ENCODE assay signal across 1 cellular context in the genomic region with DNA sequence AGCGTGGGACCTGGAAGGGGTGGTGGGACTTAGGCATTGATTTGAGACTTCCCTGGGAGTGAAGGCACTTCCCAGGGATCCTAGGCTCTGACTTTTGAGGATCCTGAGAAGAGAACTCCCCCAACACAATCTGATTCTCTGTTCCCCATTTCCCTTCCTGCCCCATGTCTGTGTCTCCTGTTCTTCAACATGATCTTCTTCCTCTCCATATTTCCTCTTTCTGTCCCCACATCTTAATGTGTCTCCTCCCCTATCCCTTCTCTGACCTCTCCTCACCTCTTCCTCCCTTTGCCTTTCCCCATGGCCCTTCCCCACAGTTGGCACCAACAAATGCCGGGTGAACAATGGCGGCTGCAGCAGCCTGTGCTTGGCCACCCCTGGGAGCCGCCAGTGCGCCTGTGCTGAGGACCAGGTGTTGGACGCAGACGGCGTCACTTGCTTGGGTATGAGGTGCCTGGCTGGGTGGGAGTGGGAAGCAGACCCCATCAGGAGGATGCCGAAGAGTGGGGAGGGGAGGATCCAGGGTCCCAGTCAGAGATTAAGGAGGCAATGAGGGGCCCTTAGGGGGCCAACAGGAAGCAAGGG.
A peak's percentile ranks its signal among the peaks of the same experiment; 100 is the strongest.
TF ChIP-seq lines count a peak whose summit lies in the region.

No MANE protein-coding gene starts in this region.

TF ChIP-seq in GM12878, 131 proteins besides CTCF, POLR2A, EP300 and RAD21:
- TF ChIP-seq SPI1 (IDR thresholded peaks at IDR 0.05; ENCODE audit: borderline replicate concordance, insufficient read depth, low read depth, low read length): 0 out of 2 replicates have a peak, but pooled peaks have one; percentile 3
- no peak for TF ChIP-seq YBX1 (IDR thresholded peaks at IDR 0.05)
